Comparison of ENCODE assay signal across 1 cellular context in genomic region chr16:30786115-30786935, GRCh38.
TF ChIP-seq lines count a peak whose summit lies in the region.

No MANE protein-coding gene starts in this region.

TF ChIP-seq in endothelial cell of umbilical vein, 7 proteins besides CTCF, POLR2A, EP300 and RAD21 (continued from another document):
- TF ChIP-seq MYC (IDR thresholded peaks at IDR 0.05; ENCODE audit: low read depth, low read length) (no peak), JUN (IDR thresholded peaks at IDR 0.05; ENCODE audit: borderline replicate concordance, insufficient read depth, insufficient read length, low read depth) (no peak), GATA2 (IDR thresholded peaks at IDR 0.05; ENCODE audit: insufficient read depth, insufficient read length, low read depth, low read length) (no peak)
